ENCODE assay signal across 2 cellular contexts in the genomic region with DNA sequence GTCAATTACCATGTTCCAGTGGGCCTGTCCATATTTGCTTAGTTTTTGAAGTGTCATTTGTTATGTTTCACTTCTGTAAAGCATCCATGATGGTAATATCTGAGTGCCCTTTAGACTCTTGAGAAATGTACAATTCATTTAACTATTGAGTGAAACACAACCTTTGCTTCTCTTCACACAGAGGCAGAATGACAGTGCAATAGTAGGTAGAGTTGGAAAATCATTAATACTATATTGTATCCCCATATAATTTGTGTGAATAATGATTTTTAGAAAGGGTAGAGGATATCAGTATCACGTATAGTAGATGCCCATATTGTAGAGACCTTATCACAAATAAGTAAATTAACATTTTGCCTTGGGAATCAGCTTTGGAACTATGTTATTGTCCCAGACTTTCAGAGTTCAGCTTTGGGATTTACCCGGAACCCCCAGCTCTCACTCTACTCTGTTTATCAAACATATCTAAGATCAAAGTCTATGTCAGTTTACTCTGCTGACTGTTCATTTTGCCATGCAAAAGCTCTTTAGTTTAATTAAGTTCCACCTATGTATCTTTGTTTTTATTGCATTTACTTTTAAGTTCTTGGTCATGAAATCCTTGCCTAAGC.
A peak's percentile ranks its signal among the peaks of the same experiment; 100 is the strongest.
TF ChIP-seq lines count a peak whose summit lies in the region.

No MANE protein-coding gene starts in this region.

TF ChIP-seq in GM12878, 131 proteins besides CTCF, POLR2A, EP300 and RAD21 (continued from another document):
- TF ChIP-seq RBBP5 (conservative IDR thresholded peaks at IDR 0.05), result no peak
- TF ChIP-seq CREB1 (IDR thresholded peaks at IDR 0.05; ENCODE audit: low read depth), result no peak
TF ChIP-seq in GM12878: peak in this region for 0.

TF ChIP-seq in liver, 16 proteins besides CTCF, POLR2A, EP300 and RAD21 (continued from another document):
- TF ChIP-seq HNF4A (conservative IDR thresholded peaks at IDR 0.05), result peak; percentile 82 to 86
- TF ChIP-seq SP1 (IDR thresholded peaks at IDR 0.05), result peak; percentile 76
- TF ChIP-seq YY1 (IDR thresholded peaks at IDR 0.05), result peak; percentile 81
- TF ChIP-seq, protein P1, sequence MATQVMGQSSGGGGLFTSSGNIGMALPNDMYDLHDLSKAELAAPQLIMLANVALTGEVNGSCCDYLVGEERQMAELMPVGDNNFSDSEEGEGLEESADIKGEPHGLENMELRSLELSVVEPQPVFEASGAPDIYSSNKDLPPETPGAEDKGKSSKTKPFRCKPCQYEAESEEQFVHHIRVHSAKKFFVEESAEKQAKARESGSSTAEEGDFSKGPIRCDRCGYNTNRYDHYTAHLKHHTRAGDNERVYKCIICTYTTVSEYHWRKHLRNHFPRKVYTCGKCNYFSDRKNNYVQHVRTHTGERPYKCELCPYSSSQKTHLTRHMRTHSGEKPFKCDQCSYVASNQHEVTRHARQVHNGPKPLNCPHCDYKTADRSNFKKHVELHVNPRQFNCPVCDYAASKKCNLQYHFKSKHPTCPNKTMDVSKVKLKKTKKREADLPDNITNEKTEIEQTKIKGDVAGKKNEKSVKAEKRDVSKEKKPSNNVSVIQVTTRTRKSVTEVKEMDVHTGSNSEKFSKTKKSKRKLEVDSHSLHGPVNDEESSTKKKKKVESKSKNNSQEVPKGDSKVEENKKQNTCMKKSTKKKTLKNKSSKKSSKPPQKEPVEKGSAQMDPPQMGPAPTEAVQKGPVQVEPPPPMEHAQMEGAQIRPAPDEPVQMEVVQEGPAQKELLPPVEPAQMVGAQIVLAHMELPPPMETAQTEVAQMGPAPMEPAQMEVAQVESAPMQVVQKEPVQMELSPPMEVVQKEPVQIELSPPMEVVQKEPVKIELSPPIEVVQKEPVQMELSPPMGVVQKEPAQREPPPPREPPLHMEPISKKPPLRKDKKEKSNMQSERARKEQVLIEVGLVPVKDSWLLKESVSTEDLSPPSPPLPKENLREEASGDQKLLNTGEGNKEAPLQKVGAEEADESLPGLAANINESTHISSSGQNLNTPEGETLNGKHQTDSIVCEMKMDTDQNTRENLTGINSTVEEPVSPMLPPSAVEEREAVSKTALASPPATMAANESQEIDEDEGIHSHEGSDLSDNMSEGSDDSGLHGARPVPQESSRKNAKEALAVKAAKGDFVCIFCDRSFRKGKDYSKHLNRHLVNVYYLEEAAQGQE (IDR thresholded peaks at IDR 0.05), result no peak
